In the genomic region with DNA sequence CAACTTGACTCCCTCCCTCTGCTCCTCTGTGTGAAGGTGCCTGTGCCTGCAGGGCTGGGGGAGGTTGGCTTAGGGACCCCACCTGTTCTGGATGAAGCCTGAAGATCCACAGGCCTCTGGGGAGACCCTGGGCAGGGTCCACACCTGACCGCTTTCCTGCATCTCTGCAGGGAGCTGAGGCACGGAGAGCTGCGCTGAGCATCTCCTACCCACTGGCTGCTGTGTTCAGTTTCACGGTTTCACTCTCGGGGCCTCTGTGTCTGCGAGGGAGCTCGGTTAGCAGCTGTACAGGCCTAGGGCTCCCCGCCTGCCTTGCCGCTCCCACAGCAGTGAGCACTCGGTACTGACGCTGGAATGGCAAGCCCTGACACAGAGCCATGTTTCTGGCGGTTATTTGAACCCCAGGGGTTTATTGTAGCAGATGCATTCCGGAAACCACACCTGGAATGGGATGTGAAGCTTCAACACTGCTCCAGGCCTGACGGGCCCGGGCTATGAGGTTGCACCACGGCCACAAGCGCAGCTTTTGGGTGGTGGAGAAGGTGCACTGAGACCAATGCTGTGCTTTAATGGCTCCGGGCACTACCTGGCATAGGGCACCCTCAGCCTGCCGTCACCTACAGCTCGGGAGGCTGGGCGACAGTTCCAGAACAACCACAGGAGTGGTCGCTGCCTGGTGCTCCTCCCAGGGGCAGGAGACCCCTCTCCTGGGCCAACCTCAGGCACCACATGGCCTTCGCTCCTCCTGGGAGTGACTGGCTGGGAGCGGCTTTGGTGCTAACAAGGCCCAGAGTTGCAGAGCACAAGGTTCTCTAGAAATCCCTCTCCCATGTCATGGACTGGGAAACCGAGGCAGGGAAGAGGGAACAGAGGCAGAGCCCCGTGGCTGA, we compare ENCODE assay signal across 19 cellular contexts.
DNase-seq lines count a peak whose midpoint lies in the region; ATAC-seq, FAIRE-seq and TF ChIP-seq lines count a peak whose summit lies in the region.
"Had no signal": no experiment of that assay in that cellular context is flagged by ENCODE, and none has a peak within 500 bp of the region (broad histone marks: within the 10 kb centered on the region; RNA-seq: fewer than 3 reads in every experiment).

No MANE protein-coding gene starts in this region.

- no peak for TF ChIP-seq RAD21 in HepG2 (CRISPR knock-in tag; IDR thresholded peaks at IDR 0.05)

- no peak overlapping the region for H3K27ac ChIP-seq in right lobe of liver
- no peak overlapping the region for H3K27ac ChIP-seq in HepG2 (ENCODE audit: extremely low read length, insufficient read depth, low read length)
- H3K27ac ChIP-seq in RWPE2 (ENCODE audit: poor library complexity, severe bottlenecking), result no peak overlapping the region
- H3K27ac ChIP-seq in osteoblast (ENCODE audit: low read depth, low read length), result no peak overlapping the region
- H3K27ac ChIP-seq in psoas muscle, result no peak overlapping the region
- H3K27ac ChIP-seq: HL-60, SK-N-MC had no signal

- H3K9me3 ChIP-seq in right lobe of liver (no peaks in the 10 kb centered on the region), HepG2 (ENCODE audit: low read length) (peaks cover 8% of the 10 kb centered on the region), RWPE2 (ENCODE audit: severe bottlenecking) (peaks cover 6% of the 10 kb centered on the region), osteoblast (ENCODE audit: low read depth, low read length) (peaks cover 3% of the 10 kb centered on the region), psoas muscle (peaks cover 6% of the 10 kb centered on the region)

- H4K20me1 ChIP-seq in HepG2 (ENCODE audit: insufficient read depth, low read length) (no peaks in the 10 kb centered on the region), osteoblast (ENCODE audit: insufficient read depth, low read length) (no peaks in the 10 kb centered on the region)

- no peak for TF ChIP-seq EP300 in HepG2 (IDR thresholded peaks at IDR 0.05; ENCODE audit: low read depth in 2 of 2, low read length in 2 of 2)
- TF ChIP-seq EP300 in HepG2 (CRISPR knock-in tag; IDR thresholded peaks at IDR 0.05; ENCODE audit: borderline replicate concordance), result no peak

- ATAC-seq in right lobe of liver (no peak), HepG2 (no peak), RWPE2 (ENCODE audit: low read depth) (no peak), psoas muscle (no peak)
- ATAC-seq: K562, Right ventricle myocardium inferior had no signal

- FAIRE-seq in HepG2 (lab: Jason Lieb, UNC), result no peak
- FAIRE-seq: HTR-8/SVneo, K562 had no signal

- no peaks in the 10 kb centered on the region for H3K4me1 ChIP-seq in right lobe of liver
- H3K4me1 ChIP-seq in HepG2 (ENCODE audit: insufficient read depth, low read length), result no peaks in the 10 kb centered on the region
- no peaks in the 10 kb centered on the region for H3K4me1 ChIP-seq in RWPE2 (ENCODE audit: insufficient read depth, poor library complexity, severe bottlenecking)
- no peaks in the 10 kb centered on the region for H3K4me1 ChIP-seq in osteoblast (ENCODE audit: insufficient read depth, low read length)
- peaks cover 5% of the 10 kb centered on the region for H3K4me1 ChIP-seq in psoas muscle

- H3K4me3 ChIP-seq in right lobe of liver (no peak overlapping the region), HepG2 (replicated peaks in 1 of 3; ENCODE audit: insufficient read depth in 1 of 3, low read depth in 2 of 3, low read length in 3 of 3) (no peak overlapping the region), RWPE2 (ENCODE audit: severe bottlenecking) (no peak overlapping the region), osteoblast (ENCODE audit: insufficient read depth, low read length) (no peak overlapping the region), psoas muscle (no peak overlapping the region)
- H3K4me3 ChIP-seq: K562, SK-N-MC had no signal

- intact Hi-C loops in right lobe of liver (cut with DNase I) (no loop called here), HepG2 (cut with micrococcal nuclease; ENCODE audit: unreplicated experiment) (no loop called here), psoas muscle (cut with DNase I) (no loop called here)

- H2AFZ ChIP-seq in HepG2 (ENCODE audit: low read length) (no peak overlapping the region), osteoblast (ENCODE audit: low read length) (no peak overlapping the region)

- TF ChIP-seq POLR2A in right lobe of liver (IDR thresholded peaks at IDR 0.05) (no peak), HepG2 (IDR thresholded peaks at IDR 0.05; ENCODE audit: insufficient read depth in 1 of 2, low read depth in 2 of 2, low read length in 2 of 2) (no peak)

- no TSS peak for BruUV-seq in HepG2 (replicated peaks; lab: Mats Ljungman, UMichigan)

- no peaks in the 10 kb centered on the region for H3K79me2 ChIP-seq in HepG2 (ENCODE audit: insufficient read depth, low read length)
- H3K79me2 ChIP-seq in osteoblast (ENCODE audit: insufficient read depth, low read length), result no peaks in the 10 kb centered on the region

- CTCF ChIA-PET in HepG2 (lab: Yijun Ruan, JAX; ENCODE audit: low intra/inter-chr PET ratio, low total read pairs), result no interaction called here

- DNase-seq in right lobe of liver, result peak in 2 of 3 donors; percentile 35 to 40
- no peak for DNase-seq in HepG2 (ENCODE audit: low spot score)
- peak; percentile 31 for DNase-seq in RWPE2 (ENCODE audit: low spot score)
- peak; percentile 47 for DNase-seq in osteoblast (ENCODE audit: insufficient read length, low spot score, missing footprints)
- no peak for DNase-seq in psoas muscle
- DNase-seq in amniotic stem cell (lab: John Stamatoyannopoulos, UW), result no peak
- no peak for DNase-seq in GM13976 (ENCODE audit: low spot score)
- DNase-seq: CD4-positive, alpha-beta T cell; H9; NCI-H1048; NCI-H1436 treated with DMSO at 0.1 percent for 48 hours; NCI-H2029 treated with DMSO at 0.1 percent for 48 hours; NCI-H2227 treated with DMSO at 0.1 percent for 48 hours; NCI-H524 had no signal

- POLR2A ChIA-PET in HepG2 (lab: Yijun Ruan, JAX), result no interaction called here

- no peaks in the 10 kb centered on the region for H3K36me3 ChIP-seq in right lobe of liver
- H3K36me3 ChIP-seq in HepG2 (replicated peaks in 1 of 2; ENCODE audit: control insufficient read depth in 1 of 2, insufficient read depth in 2 of 2, low read length in 2 of 2), result no peaks in the 10 kb centered on the region
- no peaks in the 10 kb centered on the region for H3K36me3 ChIP-seq in RWPE2 (ENCODE audit: low read depth)
- H3K36me3 ChIP-seq in osteoblast (ENCODE audit: insufficient read depth, low read length), result no peaks in the 10 kb centered on the region
- no peaks in the 10 kb centered on the region for H3K36me3 ChIP-seq in psoas muscle (ENCODE audit: insufficient read depth in 1 of 2, low read depth in 1 of 2)

- no peaks in the 10 kb centered on the region for H3K27me3 ChIP-seq in right lobe of liver
- peaks cover 20 to 80% of the 10 kb centered on the region in 2 experiments for H3K27me3 ChIP-seq in HepG2 (ENCODE audit: control insufficient read depth in 1 of 2, insufficient read depth in 2 of 2, low read length in 2 of 2)
- peaks cover 15% of the 10 kb centered on the region for H3K27me3 ChIP-seq in RWPE2 (ENCODE audit: insufficient read depth, poor library complexity, severe bottlenecking)
- no peaks in the 10 kb centered on the region for H3K27me3 ChIP-seq in osteoblast (ENCODE audit: insufficient read depth, low read length)
- H3K27me3 ChIP-seq in psoas muscle (ENCODE audit: insufficient read depth in 3 of 3, low read length in 2 of 3), result no peaks in the 10 kb centered on the region

- in situ Hi-C loops in HepG2 (cut with HindIII; ENCODE audit: extremely low pct_ligation_motif_present, low pct_unique_long_range_greater_than_20kb), result no loop called here
- in situ Hi-C loops in GM13976 (cut with MboI; ENCODE audit: low sequenced_read_pairs, unreplicated experiment), result no loop called here

- 0% methylated on average over 1 of the region's 26 CpGs for WGBS in right lobe of liver (ENCODE audit: insufficient coverage, low coverage, low lambda C conversion rate, missing lambda C conversion rate)
- WGBS in HepG2 (ENCODE audit: low lambda C conversion rate), result 20% methylated on average over 5 of the region's 26 CpGs
- 78 to 81% (median 79%) methylated on average over 26 of the region's 26 CpGs for WGBS in psoas muscle, 3 donors

- H3K9ac ChIP-seq in HepG2 (ENCODE audit: insufficient read depth, low read depth, low read length), result no peak overlapping the region

- no peak overlapping the region for H3K4me2 ChIP-seq in HepG2 (ENCODE audit: low read depth, low read length)
- H3K4me2 ChIP-seq in osteoblast (ENCODE audit: insufficient read depth, low read length), result no peak overlapping the region

- TF ChIP-seq CTCF in right lobe of liver (IDR thresholded peaks at IDR 0.05), result no peak
- TF ChIP-seq CTCF in HepG2 (CRISPR knock-in tag; IDR thresholded peaks at IDR 0.05), result no peak
- no peak for TF ChIP-seq CTCF in RWPE2 (IDR thresholded peaks at IDR 0.05; ENCODE audit: poor library complexity, severe bottlenecking)
- TF ChIP-seq CTCF in osteoblast (IDR thresholded peaks at IDR 0.05; ENCODE audit: extremely low read depth, low read depth, low read length), result no peak
- TF ChIP-seq CTCF in psoas muscle (IDR thresholded peaks at IDR 0.05), result no peak
- TF ChIP-seq CTCF in GM13976 (IDR thresholded peaks at IDR 0.05; ENCODE audit: borderline replicate concordance, control extremely low read depth, extremely low read depth, insufficient read depth, missing control alignments), result no peak

Comparison
In these comparisons a context has a peak if more than half of its experiments do, and no peak if none do; other contexts are left out.
1. DNase-seq: peak in right lobe of liver (2 of 3), RWPE2 (single experiment) and osteoblast (single experiment); none in HepG2 (single experiment), psoas muscle (0 of 2), amniotic stem cell (single experiment) and GM13976 (single experiment).